Comparison of ENCODE assay signal across 8 cellular contexts in the genomic region with DNA sequence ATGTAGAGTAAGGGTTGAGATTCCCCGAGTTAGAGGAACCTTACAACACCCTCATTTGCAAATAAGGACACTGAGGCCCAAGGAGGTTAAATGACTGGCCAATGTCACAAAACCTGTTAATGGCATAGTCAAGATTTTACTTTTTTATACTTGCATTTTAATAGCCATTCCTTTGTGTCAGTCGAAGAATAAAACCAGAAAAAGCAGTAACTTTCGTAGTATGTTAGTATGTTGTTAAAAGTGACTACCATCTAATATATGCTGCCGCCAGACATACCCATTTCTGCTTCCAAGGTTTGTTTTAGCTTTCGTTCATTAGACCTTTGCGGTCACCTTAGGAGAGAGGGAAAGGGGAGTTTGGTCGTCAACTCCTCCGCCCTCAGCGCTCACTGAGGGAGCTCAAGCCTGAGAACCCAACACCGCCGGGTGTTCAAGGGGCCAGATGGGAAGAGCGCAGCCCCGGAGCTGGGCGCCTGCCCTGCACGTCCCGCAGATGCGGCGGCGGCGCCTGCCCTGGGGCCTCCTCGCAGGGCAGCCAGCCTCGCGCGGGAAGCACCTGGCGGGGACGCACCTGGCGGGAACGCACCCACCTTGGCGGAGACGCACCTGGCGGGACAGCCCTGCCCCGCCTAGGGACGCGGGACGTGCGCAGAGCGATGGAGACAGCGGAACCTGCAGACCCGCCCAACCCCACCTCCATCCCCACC. TPM values are rescaled to one million over a fixed set of nuclear protein-coding genes. Genes with fewer than 3 reads are reported as not detected.
DNase-seq lines count a peak whose midpoint lies in the region; ATAC-seq and TF ChIP-seq lines count a peak whose summit lies in the region.

No MANE protein-coding gene starts in this region.

- TF ChIP-seq CTCF in activated B cell treated with CpG ODN at 0.5 μM for 24 hours (IDR thresholded peaks at IDR 0.05), result no peak
- no peak for TF ChIP-seq CTCF in ovary (IDR thresholded peaks at IDR 0.05)

- no peak overlapping the region for H2AFZ ChIP-seq in Karpas-422 (ENCODE audit: low read length)

- H3K36me3 ChIP-seq in Karpas-422 (ENCODE audit: insufficient read depth, low read length), result no peaks in the 10 kb centered on the region
- H3K36me3 ChIP-seq in ovary, result no peaks in the 10 kb centered on the region

- peak overlapping the region; percentile 64 for H3K27ac ChIP-seq in Karpas-422 (ENCODE audit: low read length)
- peak overlapping the region; percentile 90 to 99 for H3K27ac ChIP-seq in ovary

- peak; percentile 5 for ATAC-seq in activated CD4-positive, alpha-beta T cell treated with anti-CD3 and anti-CD28 coated beads for 36 hours
- ATAC-seq in GM21825 (IDR thresholded peaks at IDR 0.05; ENCODE audit: unreplicated experiment) (peak; percentile 11), activated B cell treated with CpG ODN at 0.5 μM for 24 hours (ENCODE audit: low read depth) (peak; percentile 4)

- H3K4me2 ChIP-seq in Karpas-422 (ENCODE audit: low read depth, low read length, poor library complexity, severe bottlenecking), result peak overlapping the region; percentile 69

- no peaks in the 10 kb centered on the region for H3K27me3 ChIP-seq in Karpas-422 (ENCODE audit: low read length)
- no peaks in the 10 kb centered on the region for H3K27me3 ChIP-seq in ovary

- no peaks in the 10 kb centered on the region for H3K9me3 ChIP-seq in Karpas-422 (ENCODE audit: low read length)
- no peaks in the 10 kb centered on the region for H3K9me3 ChIP-seq in ovary

- 1 to 2% (median 2%) methylated on average over 30 to 39 of the region's 39 CpGs for WGBS in ovary, 3 donors

- no peaks in the 10 kb centered on the region for H4K20me1 ChIP-seq in Karpas-422 (ENCODE audit: insufficient read depth, low read depth, low read length)

- peaks cover 32% of the 10 kb centered on the region for H3K4me1 Mint-ChIP-seq in activated CD4-positive, alpha-beta T cell treated with anti-CD3 and anti-CD28 coated beads for 36 hours
- peaks cover 29% of the 10 kb centered on the region for H3K4me1 Mint-ChIP-seq in activated B cell treated with CpG ODN at 0.5 μM for 24 hours

- POLR2A ChIA-PET in activated CD4-positive, alpha-beta T cell treated with anti-CD3 and anti-CD28 coated beads for 36 hours (lab: Charles Lee), result interaction anchor here (0.5 to 1.9 kb wide), 7 partner anchors 9 to 297 kb away, joined by 3 to 17 read pairs (median 7); no protein-coding TSS in a partner anchor
- POLR2A ChIA-PET in activated B cell treated with CpG ODN at 0.5 μM for 24 hours (lab: Charles Lee), result interaction anchor here (0.6 to 3.0 kb wide), 18 partner anchors 9 to 1917 kb away, joined by 3 to 82 read pairs (median 6); partner anchors contain the start of genes DYRK1A, PIGP and PSMG1

- H3K27ac Mint-ChIP-seq in activated CD4-positive, alpha-beta T cell treated with anti-CD3 and anti-CD28 coated beads for 36 hours, result peak overlapping the region; percentile 99
- H3K27ac Mint-ChIP-seq in activated B cell treated with CpG ODN at 0.5 μM for 24 hours, result peak overlapping the region; percentile 97

- H3K27me3 Mint-ChIP-seq in activated CD4-positive, alpha-beta T cell treated with anti-CD3 and anti-CD28 coated beads for 36 hours, result no peaks in the 10 kb centered on the region
- H3K27me3 Mint-ChIP-seq in activated B cell treated with CpG ODN at 0.5 μM for 24 hours, result peaks cover 2% of the 10 kb centered on the region

- no peaks in the 10 kb centered on the region; the same call in 1 of the 2 replicates for H3K9me2 ChIP-seq in Karpas-422 (replicated peaks; ENCODE audit: insufficient read depth, low read length)

- H3K9me3 Mint-ChIP-seq in activated CD4-positive, alpha-beta T cell treated with anti-CD3 and anti-CD28 coated beads for 36 hours (ENCODE audit: low read depth), result no peaks in the 10 kb centered on the region
- H3K9me3 Mint-ChIP-seq in activated B cell treated with CpG ODN at 0.5 μM for 24 hours, result no peaks in the 10 kb centered on the region

- DNase-seq in activated CD4-positive, alpha-beta T cell treated with anti-CD3 and anti-CD28 coated beads for 36 hours, result no peak
- no peak for DNase-seq in activated CD4-positive, alpha-beta T cell treated with anti-CD3 and anti-CD28 coated beads for 4 hours
- DNase-seq in Karpas-422, result no peak
- no peak for DNase-seq in activated B cell treated with CpG ODN at 0.5 μM for 24 hours
- peak; percentile 48 for DNase-seq in globus pallidus (ENCODE audit: low spot score)
- peak in 3 of 5 donors; percentile 42 to 76 (median 73) for DNase-seq in ovary
- no peak for DNase-seq in GOT3 (lab: John Stamatoyannopoulos, UW)

- intact Hi-C loops in activated CD4-positive, alpha-beta T cell treated with anti-CD3 and anti-CD28 coated beads for 36 hours (cut with DNase I, micrococcal nuclease), result loop anchor here (1.0 to 10.0 kb wide), 13 partner anchors 8 to 1916 kb away; partner anchors contain the start of genes DYRK1A (in 2 of the 2), PIGP (in 2 of the 2), TTC3 (in 2 of the 2) and CHAF1B (in 1 of the 2)
- intact Hi-C loops in activated B cell treated with CpG ODN at 0.5 μM for 24 hours (cut with micrococcal nuclease), result loop anchor here (1.0 to 10.0 kb wide), 11 partner anchors 8 to 1199 kb away; partner anchors contain the start of genes DOP1B, DYRK1A, HLCS and PIGP
- intact Hi-C loops in ovary (cut with DNase I), result loop anchor here in 3 of 4 donors (2.0 to 5.0 kb wide), 4 partner anchors 98 to 296 kb away; partner anchors contain the start of genes DYRK1A (in 1 of the 3), PIGP (in 1 of the 3) and TTC3 (in 1 of the 3)

- H3K4me1 ChIP-seq in Karpas-422 (ENCODE audit: low read length), result peaks cover 24% of the 10 kb centered on the region
- H3K4me1 ChIP-seq in ovary (ENCODE audit: insufficient read depth), result peaks cover 4% of the 10 kb centered on the region

- CTCF ChIA-PET in activated CD4-positive, alpha-beta T cell treated with anti-CD3 and anti-CD28 coated beads for 36 hours (lab: Charles Lee), result interaction anchor here (0.7 to 1.4 kb wide), 4 partner anchors 8 to 108 kb away, joined by 3 read pairs; no protein-coding TSS in a partner anchor
- CTCF ChIA-PET in activated B cell treated with CpG ODN at 0.5 μM for 24 hours (lab: Charles Lee), result interaction anchor here (1.0 to 1.3 kb wide), 3 partner anchors 10 to 230 kb away, joined by 3 to 4 read pairs (median 3); no protein-coding TSS in a partner anchor

- peak overlapping the region; percentile 83 for H3K9ac ChIP-seq in Karpas-422 (ENCODE audit: low read length)

- TF ChIP-seq EP300 in ovary (IDR thresholded peaks at IDR 0.05), result no peak

- H3K79me2 ChIP-seq in Karpas-422 (ENCODE audit: low read length), result peaks cover 52% of the 10 kb centered on the region

- H3K36me3 Mint-ChIP-seq in activated CD4-positive, alpha-beta T cell treated with anti-CD3 and anti-CD28 coated beads for 36 hours (ENCODE audit: low read depth), result peaks cover 18% of the 10 kb centered on the region
- peaks cover 14% of the 10 kb centered on the region for H3K36me3 Mint-ChIP-seq in activated B cell treated with CpG ODN at 0.5 μM for 24 hours (ENCODE audit: low read depth)

- H3K4me3 Mint-ChIP-seq in activated CD4-positive, alpha-beta T cell treated with anti-CD3 and anti-CD28 coated beads for 36 hours, result peak overlapping the region; percentile 84
- H3K4me3 Mint-ChIP-seq in activated B cell treated with CpG ODN at 0.5 μM for 24 hours, result peak overlapping the region; percentile 96

- peak overlapping the region; percentile 84 for H3K4me3 ChIP-seq in Karpas-422 (ENCODE audit: low read length)
- H3K4me3 ChIP-seq in ovary, result peak overlapping the region; percentile 93

- no peak for TF ChIP-seq POLR2A in ovary (IDR thresholded peaks at IDR 0.05)

RNA-seq across cellular contexts. Expression of gene VPS26C, which starts 0.5 kb away (rescaled TPM):
- 10 to 100 TPM; 54.8 to 61.7 TPM for total RNA-seq in activated CD4-positive, alpha-beta T cell treated with anti-CD3 and anti-CD28 coated beads for 36 hours
- total RNA-seq in Karpas-422 (2014; rRNA removed; shearing (Covaris generic); ENCODE audit: low replicate concordance), result 36.7 and 43.2 TPM in 2 replicates
- total RNA-seq in activated B cell treated with CpG ODN at 0.5 μM for 24 hours (42.5 and 45.2 TPM in 2 replicates), ovary (10 to 100 TPM; 23.8 to 38.4 (median 33.9) TPM)
- 10 to 100 TPM; 16.3 to 47.7 TPM for polyA plus RNA-seq in ovary

Comparison
In these comparisons a context has a peak if more than half of its experiments do, and no peak if none do; other contexts are left out.
1. DNase-seq: peak in globus pallidus (single experiment) and ovary (3 of 5); none in activated CD4-positive, alpha-beta T cell treated with anti-CD3 and anti-CD28 coated beads for 36 hours (single experiment), activated CD4-positive, alpha-beta T cell treated with anti-CD3 and anti-CD28 coated beads for 4 hours (0 of 2), Karpas-422 (single experiment), activated B cell treated with CpG ODN at 0.5 μM for 24 hours (single experiment) and GOT3 (single experiment).
2. Peak in every context shown above with its lines, with median percentiles within 50 percentile points of each other: ATAC-seq.